8 cellular contexts compared by ENCODE assay signal in the genomic region with DNA sequence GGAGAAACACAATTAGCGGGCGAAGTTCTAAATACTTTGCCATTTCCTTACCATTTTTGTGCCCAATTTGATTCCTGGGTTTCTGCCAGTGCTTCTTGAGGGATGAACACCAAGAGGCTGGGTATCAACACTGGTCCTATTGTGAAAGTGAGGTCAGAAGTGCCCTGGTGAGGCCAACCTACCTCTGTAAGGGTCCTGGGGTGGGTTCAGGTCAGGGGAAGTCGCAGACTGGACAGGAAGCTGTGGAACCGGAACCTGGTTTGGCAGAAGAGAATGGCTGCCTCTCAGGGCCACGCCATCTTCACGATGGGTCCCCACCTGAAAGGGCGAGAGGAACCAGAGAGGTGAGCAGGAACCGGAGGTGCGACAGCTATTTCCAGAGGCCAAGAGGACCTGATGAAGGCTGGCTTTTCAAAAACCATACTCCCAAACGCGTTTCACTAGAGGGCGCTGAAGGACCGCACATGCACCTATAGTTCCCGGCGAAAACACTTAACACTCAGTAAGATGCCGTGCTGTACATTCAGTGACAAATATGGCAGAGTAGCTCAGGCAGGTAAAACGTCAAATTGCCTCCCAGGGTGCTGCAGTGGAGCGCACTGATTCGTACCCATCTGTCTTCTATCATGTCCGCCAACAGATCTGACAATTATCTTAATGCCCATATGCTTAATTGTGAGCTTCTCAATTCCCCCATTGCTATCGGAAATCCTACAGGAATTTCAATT.
DNase-seq lines count a peak whose midpoint lies in the region; ATAC-seq, FAIRE-seq and TF ChIP-seq lines count a peak whose summit lies in the region.

No MANE protein-coding gene starts in this region.

- no peak for TF ChIP-seq POLR2A in GM12892 (IDR thresholded peaks at IDR 0.05; ENCODE audit: low read depth, low read length)
- TF ChIP-seq POLR2A in sigmoid colon (IDR thresholded peaks at IDR 0.05), result no peak

- no peak overlapping the region for H2AFZ ChIP-seq in astrocyte (ENCODE audit: low read depth, low read length)

- H3K9me3 ChIP-seq in SJCRH30 (replicated peaks) (no peaks in the 10 kb centered on the region), astrocyte (ENCODE audit: insufficient read depth, low read depth, low read length) (no peaks in the 10 kb centered on the region), sigmoid colon (no peaks in the 10 kb centered on the region)

- H3K4me1 ChIP-seq in SJCRH30, result no peaks in the 10 kb centered on the region
- peaks cover 8% of the 10 kb centered on the region for H3K4me1 ChIP-seq in astrocyte (ENCODE audit: insufficient read depth, low read length)
- H3K4me1 ChIP-seq in sigmoid colon, result peaks cover 0 to 17% (median 8%) of the 10 kb centered on the region in 4 donors

- no peaks in the 10 kb centered on the region for H3K27me3 Mint-ChIP-seq in astrocyte (ENCODE audit: low read depth, unreplicated experiment)

- intact Hi-C loops in sigmoid colon (cut with DNase I), result loop anchor here (2.0 to 5.0 kb wide), 5 partner anchors 103 to 1418 kb away; partner anchors contain the start of gene WDR7

- no peaks in the 10 kb centered on the region for H3K9me3 Mint-ChIP-seq in astrocyte (ENCODE audit: unreplicated experiment)

- H4K20me1 ChIP-seq in astrocyte (ENCODE audit: insufficient read depth, low read length), result no peaks in the 10 kb centered on the region

- no peak overlapping the region for H3K27ac ChIP-seq in SJCRH30
- no peak overlapping the region for H3K27ac ChIP-seq in astrocyte (ENCODE audit: low read depth, low read length)
- peak overlapping the region; percentile 19 to 51 (median 39) for H3K27ac ChIP-seq in sigmoid colon

- H3K4me1 Mint-ChIP-seq in astrocyte (ENCODE audit: low read depth, unreplicated experiment), result peaks cover 4% of the 10 kb centered on the region

- TF ChIP-seq EP300 in sigmoid colon (IDR thresholded peaks at IDR 0.05), result no peak

- H3K36me3 ChIP-seq in SJCRH30 (peaks cover 4% of the 10 kb centered on the region; the same call in 1 of the 2 replicates), astrocyte (ENCODE audit: insufficient read depth, low read length) (peaks cover 22% of the 10 kb centered on the region), sigmoid colon (peaks cover 9 to 42% (median 13%) of the 10 kb centered on the region in 4 donors)

- no peak overlapping the region for H3K4me3 Mint-ChIP-seq in astrocyte (ENCODE audit: unreplicated experiment)

- peak overlapping the region; percentile 47 for H3K9ac ChIP-seq in astrocyte (ENCODE audit: low read length)

- WGBS in sigmoid colon, 2 donors, result 31 to 38% methylated on average over 21 of the region's 21 CpGs

- FAIRE-seq in GM12892 (lab: Jason Lieb, UNC), result peak; percentile 98
- FAIRE-seq in astrocyte (lab: Jason Lieb, UNC), result peak; percentile 78

- no peaks in the 10 kb centered on the region for H3K27me3 ChIP-seq in SJCRH30
- H3K27me3 ChIP-seq in astrocyte (ENCODE audit: insufficient read depth, low read length), result no peaks in the 10 kb centered on the region
- H3K27me3 ChIP-seq in sigmoid colon, result no peaks in the 10 kb centered on the region

- H3K79me2 ChIP-seq in astrocyte (ENCODE audit: insufficient read depth, low read length), result no peaks in the 10 kb centered on the region

- DNase-seq in GM12892 (ENCODE audit: insufficient read length), result peak; percentile 6
- DNase-seq in NCI-H1092 (lab: John Stamatoyannopoulos, UW), result peak; percentile 80
- peak; percentile 41 to 79 for DNase-seq in SJCRH30
- DNase-seq in astrocyte (ENCODE audit: low read depth), result peak; percentile 58
- DNase-seq in hepatic stellate cell (ENCODE audit: low spot score), result peak; percentile 40
- peak; percentile 85 for DNase-seq in sigmoid colon

- TF ChIP-seq CTCF in astrocyte (IDR thresholded peaks at IDR 0.05; ENCODE audit: insufficient read depth, low read depth, low read length) (peak; percentile 80), sigmoid colon (IDR thresholded peaks at IDR 0.05) (peak; percentile 57 to 77 (median 76))

- no peak overlapping the region for H3K27ac Mint-ChIP-seq in astrocyte (ENCODE audit: unreplicated experiment)

- H3K36me3 Mint-ChIP-seq in astrocyte (ENCODE audit: low read depth, unreplicated experiment), result peaks cover 5% of the 10 kb centered on the region

- H3K4me3 ChIP-seq in SJCRH30 (no peak overlapping the region), astrocyte (ENCODE audit: insufficient read depth, low read depth, low read length) (no peak overlapping the region), sigmoid colon (no peak overlapping the region)

- H3K4me2 ChIP-seq in astrocyte (ENCODE audit: low read length), result peak overlapping the region; percentile 70

- ATAC-seq in HG02642 (IDR thresholded peaks at IDR 0.05; ENCODE audit: poor library complexity, unreplicated experiment) (peak; percentile 82), GM19324 (IDR thresholded peaks at IDR 0.05; ENCODE audit: low FRiP score, unreplicated experiment) (no peak)

Comparison
In these comparisons a context has a peak if more than half of its experiments do, and no peak if none do; other contexts are left out.
1. DNase-seq: peak in every context shown above with its lines; median percentile 85 in sigmoid colon; 80 in NCI-H1092; 60 in SJCRH30; 58 in astrocyte; 40 in hepatic stellate cell; 6 in GM12892.
2. H3K27ac ChIP-seq: peak in sigmoid colon (4 of 4); none in SJCRH30 (single experiment) and astrocyte (single experiment).